23 cellular contexts compared by ENCODE assay signal in genomic region chr9:137900584-137901310, GRCh38.
"Had no signal": no experiment of that assay in that cellular context is flagged by ENCODE, and none has a peak within 500 bp of the region (broad histone marks: within the 10 kb centered on the region; RNA-seq: fewer than 3 reads in every experiment).

No MANE protein-coding gene starts in this region.

- H2AFZ ChIP-seq: neural progenitor cell had no signal

- DNase-seq: activated CD4-positive, alpha-beta T cell treated with anti-CD3 and anti-CD28 coated beads, Interleukin-2, amount 50 U/mL, for 4 hours; activated CD8-positive, alpha-beta memory T cell treated with anti-CD3 and anti-CD28 coated beads for 24 hours; activated CD8-positive, alpha-beta memory T cell treated with anti-CD3 and anti-CD28 coated beads, Interleukin-2, amount 50 U/mL, for 4 hours; activated naive CD4-positive, alpha-beta T cell treated with anti-CD3 and anti-CD28 coated beads, Interleukin-2, amount 10 ng/mL, durations not matched to agents 7 days and 5 days; activated naive CD8-positive, alpha-beta T cell treated with anti-CD3 and anti-CD28 coated beads, Interleukin-2, amount 50 U/mL, for 24 hours; activated T-cell treated with anti-CD3 and anti-CD28 coated beads, Interleukin-2, amount 50 U/mL, for 24 hours; effector CD4-positive, alpha-beta T cell; heart right ventricle; left colon; lower lobe of right lung; mesendoderm; naive B cell; sigmoid colon; stimulated activated CD4-positive, alpha-beta T cell treated with anti-CD3 and anti-CD28 coated beads, Interleukin-15, amount 100 ng/mL, for 24 hours; stimulated activated naive B cell treated with anti-CD40 and anti-IgM and Interleukin-4, amounts not matched to agents 10 μg/mL and 1 μg/mL and 100 μg/mL, for 72 hours; T-helper 1 cell; testis had no signal

- H3K4me3 ChIP-seq: cardiac muscle cell, heart right ventricle, lower lobe of right lung, neural progenitor cell, sigmoid colon, smooth muscle cell, testis had no signal

- H3K4me2 ChIP-seq: neural progenitor cell, smooth muscle cell had no signal

- H3K27ac ChIP-seq: cardiac muscle cell, heart right ventricle, lower lobe of right lung, neural progenitor cell, sigmoid colon, testis had no signal

- H3K27me3 ChIP-seq: cardiac muscle cell, neural progenitor cell, sigmoid colon, testis had no signal

- H3K9ac ChIP-seq: neural progenitor cell had no signal

- H3K9me3 ChIP-seq: sigmoid colon, testis had no signal

- ATAC-seq: activated naive CD8-positive, alpha-beta T cell treated with anti-CD3 and anti-CD28 coated beads, Interleukin-2, amount 50 U/mL, for 24 hours; heart right ventricle; left colon; lower lobe of right lung; stimulated activated naive B cell treated with anti-CD40 and anti-IgM and Interleukin-4, amounts not matched to agents 10 μg/mL and 1 μg/mL and 100 μg/mL, for 72 hours had no signal

- FAIRE-seq: endometrium, keratinocyte, TTC549 had no signal

- H3K4me1 ChIP-seq: heart right ventricle, lower lobe of right lung, neural progenitor cell, sigmoid colon, testis had no signal

- H3K36me3 ChIP-seq: cardiac muscle cell, heart right ventricle, lower lobe of right lung, neural progenitor cell, sigmoid colon had no signal
